Comparison of ENCODE assay signal across 22 cellular contexts in genomic region chr20:45872626-45873025, GRCh38. TPM values are rescaled to one million over a fixed set of nuclear protein-coding genes. Genes with fewer than 3 reads are reported as not detected.
DNase-seq lines count a peak whose midpoint lies in the region; ATAC-seq and TF ChIP-seq lines count a peak whose summit lies in the region.
"Had no signal": no experiment of that assay in that cellular context is flagged by ENCODE, and none has a peak within 500 bp of the region (broad histone marks: within the 10 kb centered on the region; RNA-seq: fewer than 3 reads in every experiment).

No MANE protein-coding gene starts in this region.

- no peak for TF ChIP-seq POLR2A in spleen (IDR thresholded peaks at IDR 0.05)

- H3K27ac ChIP-seq in spleen: no peak overlapping the region

- WGBS in spleen, 5 donors: 91 to 100% (median 96%) methylated on average over 3 to 4 of the region's 4 CpGs

- DNase-seq in SIG-M5 treated with dmso at 0.1 percent for 504 hours (lab: John Stamatoyannopoulos, UW; ENCODE audit: unreplicated experiment): peak; percentile 40
- DNase-seq in SIG-M5 (lab: John Stamatoyannopoulos, UW): no peak
- peak; percentile 10 for DNase-seq in NCI-H510A treated with DMSO at 0.1 percent for 48 hours (lab: John Stamatoyannopoulos, UW)
- DNase-seq in epithelial cell of esophagus (ENCODE audit: low read depth): peak; percentile 86
- DNase-seq in spleen: peak; percentile 41
- no peak for DNase-seq in NCI-H128 (lab: John Stamatoyannopoulos, UW; ENCODE audit: unreplicated experiment)
- DNase-seq: 8988T; C1 segment of cervical spinal cord; CD8-positive, alpha-beta memory T cell; DMS79; H7; KBM-7; NCI-H1092 treated with DMSO at 0.1 percent for 48 hours; NCI-H146; NCI-H2029; NCI-H226; NCI-H526; OCI-M1; SHP77 treated with DMSO at 0.1 percent for 48 hours had no signal

- H3K36me3 ChIP-seq in spleen: peaks cover 0 to 20% (median 12%) of the 10 kb centered on the region in 6 donors

- no peaks in the 10 kb centered on the region for H3K27me3 ChIP-seq in spleen (replicated peaks in 1 of 7)

- H3K4me1 ChIP-seq in spleen: peaks cover 0 to 10% (median 2%) of the 10 kb centered on the region in 6 donors

- no peak for TF ChIP-seq CTCF in epithelial cell of esophagus (IDR thresholded peaks at IDR 0.05; ENCODE audit: insufficient read depth, low read depth, low read length, missing control alignments)
- no peak for TF ChIP-seq CTCF in spleen (IDR thresholded peaks at IDR 0.05 in 8 of 11, conservative IDR thresholded peaks at IDR 0.05 in 3 of 11)

- H3K4me3 ChIP-seq in epithelial cell of esophagus (ENCODE audit: low read length) (no peak overlapping the region), spleen (no peak overlapping the region)

- no peaks in the 10 kb centered on the region for H3K9me3 ChIP-seq in spleen

- ATAC-seq in HG02763 (IDR thresholded peaks at IDR 0.05; ENCODE audit: unreplicated experiment): no peak
- ATAC-seq: SK-N-SH treated with all-trans-retinoic acid at 6 μM for 48 hours had no signal

- intact Hi-C loops in spleen (cut with DNase I; ENCODE audit: low total_unique reads): no loop called here

RNA-seq across cellular contexts. Expression of gene ZSWIM1, which starts 8.4 kb away (rescaled TPM):
- 10 to 100 TPM in 6 of 7 donors, 1 to 10 TPM in 1; 8.5 to 16.1 (median 11.1) TPM for total RNA-seq in spleen
- polyA plus RNA-seq in spleen: 1 to 10 TPM; 3.7 to 5.5 (median 3.9) TPM

RNA-seq across cellular contexts. Expression of gene SPATA25, which starts 14.8 kb away (rescaled TPM):
- 10 to 100 TPM in 1 of 7 donors, 1 to 10 TPM in 6; 1.5 to 11.5 (median 4.0) TPM for total RNA-seq in spleen
- polyA plus RNA-seq in spleen: 1 to 10 TPM in 1 of 3 donors, under 1 TPM in 2; 0.41 to 3.1 (median 0.46) TPM
- total RNA-seq: RPMI7951 had no signal
- polyA plus RNA-seq: CD8-positive, alpha-beta memory T cell had no signal

RNA-seq across cellular contexts. Expression of gene ZSWIM3, which starts 15.2 kb away (rescaled TPM):
- 1 to 10 TPM; 4.4 to 7.1 (median 5.4) TPM for total RNA-seq in spleen
- 1 to 10 TPM; 3.1 to 4.2 (median 3.5) TPM for polyA plus RNA-seq in spleen

RNA-seq across cellular contexts. Expression of gene ACOT8, which starts 15.4 kb away (rescaled TPM):
- 10 to 100 TPM; 19.4 to 37.4 (median 24.7) TPM for total RNA-seq in spleen
- polyA plus RNA-seq in spleen: 10 to 100 TPM; 28.1 to 36.7 (median 34.2) TPM

RNA-seq across cellular contexts. Expression of gene NEURL2, which starts 18.4 kb away (rescaled TPM):
- total RNA-seq in spleen: 10 to 100 TPM in 2 of 7 donors, 1 to 10 TPM in 5; 3.3 to 19.4 (median 6.4) TPM
- 1 to 10 TPM; 2.7 to 4.4 (median 3.5) TPM for polyA plus RNA-seq in spleen

Comparison
In these comparisons a context has a peak if more than half of its experiments do, and no peak if none do; other contexts are left out.
1. DNase-seq: peak in SIG-M5 treated with dmso at 0.1 percent for 504 hours (single experiment), NCI-H510A treated with DMSO at 0.1 percent for 48 hours (single experiment), epithelial cell of esophagus (single experiment) and spleen (single experiment); none in SIG-M5 (single experiment) and NCI-H128 (single experiment).